ENCODE assay signal across 11 cellular contexts in the genomic region with DNA sequence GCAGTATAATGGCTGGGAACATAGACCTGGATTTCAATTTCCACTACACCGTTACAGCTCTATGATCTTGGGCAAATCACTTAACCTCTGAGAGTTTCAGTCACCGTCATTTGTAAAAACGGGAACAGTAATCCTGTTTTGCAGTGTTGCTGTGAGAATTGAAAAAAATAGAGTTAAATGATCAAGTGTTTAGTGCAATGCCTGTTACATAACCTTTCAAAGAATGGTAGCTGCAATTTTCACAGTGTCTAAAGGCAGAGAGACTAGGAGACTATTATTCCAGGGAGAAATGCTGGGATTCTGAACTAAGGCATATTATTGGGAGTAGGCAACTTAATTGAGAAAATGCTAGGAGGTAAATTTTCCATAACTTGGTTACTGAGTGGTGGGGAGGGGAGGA. TPM values are rescaled to one million over a fixed set of nuclear protein-coding genes. Genes with fewer than 3 reads are reported as not detected.
DNase-seq lines count a peak whose midpoint lies in the region; ATAC-seq and TF ChIP-seq lines count a peak whose summit lies in the region.
"Had no signal": no experiment of that assay in that cellular context is flagged by ENCODE, and none has a peak within 500 bp of the region (broad histone marks: within the 10 kb centered on the region; RNA-seq: fewer than 3 reads in every experiment).

No MANE protein-coding gene starts in this region.

- H3K27ac Mint-ChIP-seq in glutamatergic neuron (ENCODE audit: unreplicated experiment) = no peak overlapping the region

- H4K20me1 ChIP-seq in mammary epithelial cell (ENCODE audit: insufficient read depth, low read length) = no peaks in the 10 kb centered on the region

- in situ Hi-C loops in mammary epithelial cell (cut with MboI; ENCODE audit: low sequenced_read_pairs in 2 of 2) = loop anchor here in 1 of 2 donors (10.0 kb wide), 1 partner anchor 50 kb away; no protein-coding TSS in a partner anchor

- ATAC-seq in GM19463 (IDR thresholded peaks at IDR 0.05; ENCODE audit: unreplicated experiment) = no peak

- TF ChIP-seq EP300 in suprapubic skin (IDR thresholded peaks at IDR 0.05) = no peak

- TF ChIP-seq CTCF in mammary epithelial cell (conservative IDR thresholded peaks at IDR 0.05 in 1 of 2, IDR thresholded peaks at IDR 0.05 in 1 of 2; ENCODE audit: extremely low read depth in 1 of 2, insufficient read depth in 1 of 2, low read depth in 1 of 2, low read length in 2 of 2) (no peak), breast epithelium (IDR thresholded peaks at IDR 0.05) (no peak), glutamatergic neuron (IDR thresholded peaks at IDR 0.05; ENCODE audit: partially characterized antibody, unreplicated experiment) (no peak), suprapubic skin (IDR thresholded peaks at IDR 0.05) (no peak)

- H3K27ac ChIP-seq in mammary epithelial cell (ENCODE audit: insufficient read depth, low read depth, low read length) = no peak overlapping the region
- H3K27ac ChIP-seq in breast epithelium = no peak overlapping the region
- H3K27ac ChIP-seq in SJSA1 = no peak overlapping the region
- peak overlapping the region; percentile 6 for H3K27ac ChIP-seq in subcutaneous abdominal adipose tissue (ENCODE audit: low read depth, low read length)
- no peak overlapping the region for H3K27ac ChIP-seq in suprapubic skin
- H3K27ac ChIP-seq: vagina had no signal

- H3K4me1 ChIP-seq in mammary epithelial cell (ENCODE audit: insufficient read depth, low read length) (peaks cover 40% of the 10 kb centered on the region), breast epithelium (no peaks in the 10 kb centered on the region), SJSA1 (replicated peaks) (peaks cover 60% of the 10 kb centered on the region), subcutaneous abdominal adipose tissue (ENCODE audit: control insufficient read depth in 5 of 5, insufficient read depth in 5 of 5, low read length in 5 of 5) (peaks cover 0 to 76% (median 64%) of the 10 kb centered on the region in 5 donors), suprapubic skin (peaks cover 31% of the 10 kb centered on the region)

- peak overlapping the region; percentile 16 for H3K4me3 Mint-ChIP-seq in glutamatergic neuron (ENCODE audit: unreplicated experiment)

- H2AFZ ChIP-seq in mammary epithelial cell (ENCODE audit: low read depth, low read length) = no peak overlapping the region

- H3K36me3 ChIP-seq in mammary epithelial cell (ENCODE audit: insufficient read depth, low read length) (no peaks in the 10 kb centered on the region), breast epithelium (no peaks in the 10 kb centered on the region), SJSA1 (peaks cover 16% of the 10 kb centered on the region), subcutaneous abdominal adipose tissue (ENCODE audit: control insufficient read depth in 5 of 5, insufficient read depth in 5 of 5, low read length in 5 of 5) (no peaks in the 10 kb centered on the region), suprapubic skin (no peaks in the 10 kb centered on the region)
- H3K36me3 ChIP-seq: vagina had no signal

- H3K4me3 ChIP-seq in mammary epithelial cell (replicated peaks in 1 of 3; ENCODE audit: insufficient read depth in 1 of 3, low read depth in 2 of 3, low read length in 3 of 3) = no peak overlapping the region
- no peak overlapping the region for H3K4me3 ChIP-seq in breast epithelium
- peak overlapping the region; percentile 92; the same call in 1 of the 2 replicates for H3K4me3 ChIP-seq in SJSA1
- no peak overlapping the region for H3K4me3 ChIP-seq in subcutaneous abdominal adipose tissue (ENCODE audit: low read depth in 1 of 5, low read length in 5 of 5)
- H3K4me3 ChIP-seq in suprapubic skin = no peak overlapping the region
- H3K4me3 ChIP-seq: vagina had no signal

- TF ChIP-seq POLR2A in breast epithelium (IDR thresholded peaks at IDR 0.05) (no peak), suprapubic skin (IDR thresholded peaks at IDR 0.05) (no peak)

- intact Hi-C loops in mammary epithelial cell (cut with micrococcal nuclease) = loop anchor here (5.0 kb wide), 2 partner anchors 132 to 227 kb away; partner anchors contain the start of gene NFE2L2
- intact Hi-C loops in breast epithelium (cut with DNase I; ENCODE audit: low total_unique reads) = no loop called here

- dilution Hi-C loops in mammary epithelial cell (cut with HindIII; ENCODE audit: low sequenced_read_pairs) = no loop called here

- no peaks in the 10 kb centered on the region for H3K9me3 ChIP-seq in mammary epithelial cell (replicated peaks; ENCODE audit: insufficient read depth, low read length)
- no peaks in the 10 kb centered on the region for H3K9me3 ChIP-seq in breast epithelium
- H3K9me3 ChIP-seq in SJSA1 (replicated peaks) = no peaks in the 10 kb centered on the region
- H3K9me3 ChIP-seq in subcutaneous abdominal adipose tissue (ENCODE audit: control insufficient read depth in 5 of 5, low read length in 5 of 5) = no peaks in the 10 kb centered on the region
- no peaks in the 10 kb centered on the region for H3K9me3 ChIP-seq in suprapubic skin
- H3K9me3 ChIP-seq: vagina had no signal

- no peaks in the 10 kb centered on the region for H3K36me3 Mint-ChIP-seq in glutamatergic neuron (ENCODE audit: unreplicated experiment)

- H3K27me3 Mint-ChIP-seq in glutamatergic neuron (ENCODE audit: unreplicated experiment) = peaks cover 3% of the 10 kb centered on the region

- H3K9ac ChIP-seq in mammary epithelial cell (ENCODE audit: insufficient read depth, low read length) (no peak overlapping the region), subcutaneous abdominal adipose tissue (ENCODE audit: low read length in 5 of 5) (no peak overlapping the region)

- no TSS peak for BruUV-seq in mammary epithelial cell (replicated peaks; lab: Mats Ljungman, UMichigan)

- H3K79me2 ChIP-seq in mammary epithelial cell (ENCODE audit: insufficient read depth, low read length) = peaks cover 71% of the 10 kb centered on the region

- peaks cover 21% of the 10 kb centered on the region for H3K4me1 Mint-ChIP-seq in glutamatergic neuron (ENCODE audit: low read depth, unreplicated experiment)

- no peaks in the 10 kb centered on the region for H3K27me3 ChIP-seq in mammary epithelial cell (ENCODE audit: insufficient read depth, low read length)
- no peaks in the 10 kb centered on the region for H3K27me3 ChIP-seq in breast epithelium
- H3K27me3 ChIP-seq in SJSA1 (replicated peaks) = no peaks in the 10 kb centered on the region
- H3K27me3 ChIP-seq in subcutaneous abdominal adipose tissue (ENCODE audit: control insufficient read depth in 5 of 5, insufficient read depth in 4 of 5, low read length in 5 of 5) = no peaks in the 10 kb centered on the region
- H3K27me3 ChIP-seq in suprapubic skin = no peaks in the 10 kb centered on the region
- H3K27me3 ChIP-seq: vagina had no signal

- CTCF ChIA-PET in mammary epithelial cell (lab: Charles Lee; ENCODE audit: low non-redundant PET) = no interaction called here

- DNase-seq in mammary epithelial cell = no peak
- DNase-seq in breast epithelium (ENCODE audit: low spot score in 2 of 2) = no peak
- DNase-seq in SJSA1 (ENCODE audit: low read depth in 1 of 2, low spot score in 2 of 2) = no peak
- no peak for DNase-seq in glutamatergic neuron
- DNase-seq in stimulated activated naive CD4-positive, alpha-beta T cell treated with Interleukin-2 at 50 U/mL for 16 hours (lab: John Stamatoyannopoulos, UW) = no peak
- DNase-seq in suprapubic skin (ENCODE audit: low spot score in 2 of 2) = no peak
- DNase-seq: C1 segment of cervical spinal cord, NCI-H2171 treated with DMSO at 0.1 percent for 48 hours had no signal

- H3K4me2 ChIP-seq in mammary epithelial cell (ENCODE audit: insufficient read depth, low read depth, low read length) = peak overlapping the region; percentile 21

- peaks cover 7% of the 10 kb centered on the region for H3K9me3 Mint-ChIP-seq in glutamatergic neuron (ENCODE audit: unreplicated experiment)

- WGBS in mammary epithelial cell (ENCODE audit: low coverage, missing lambda C conversion rate) = 97% methylated on average over 3 of the region's 3 CpGs
- 76% methylated on average over 3 of the region's 3 CpGs for WGBS in suprapubic skin

RNA-seq across cellular contexts. Expression of gene AGPS, which starts 2.0 kb away (rescaled TPM):
- 10 to 100 TPM; 42.8 to 52.4 TPM for total RNA-seq in mammary epithelial cell
- 11.8 TPM for polyA plus RNA-seq in mammary epithelial cell
- 7.0 TPM for polyA minus RNA-seq in mammary epithelial cell
- total RNA-seq in breast epithelium = 10 to 100 TPM; 28.2 to 30.6 (median 28.5) TPM
- total RNA-seq in SJSA1 (2014; rRNA removed; shearing (Covaris generic)) = 112 and 124 TPM in 2 replicates
- 50.8 TPM for total RNA-seq in glutamatergic neuron (ENCODE audit: unreplicated experiment)
- 10 to 100 TPM; 10.9 to 19.4 (median 13.9) TPM for total RNA-seq in suprapubic skin
